ENCODE assay signal across 8 cellular contexts in the genomic region with DNA sequence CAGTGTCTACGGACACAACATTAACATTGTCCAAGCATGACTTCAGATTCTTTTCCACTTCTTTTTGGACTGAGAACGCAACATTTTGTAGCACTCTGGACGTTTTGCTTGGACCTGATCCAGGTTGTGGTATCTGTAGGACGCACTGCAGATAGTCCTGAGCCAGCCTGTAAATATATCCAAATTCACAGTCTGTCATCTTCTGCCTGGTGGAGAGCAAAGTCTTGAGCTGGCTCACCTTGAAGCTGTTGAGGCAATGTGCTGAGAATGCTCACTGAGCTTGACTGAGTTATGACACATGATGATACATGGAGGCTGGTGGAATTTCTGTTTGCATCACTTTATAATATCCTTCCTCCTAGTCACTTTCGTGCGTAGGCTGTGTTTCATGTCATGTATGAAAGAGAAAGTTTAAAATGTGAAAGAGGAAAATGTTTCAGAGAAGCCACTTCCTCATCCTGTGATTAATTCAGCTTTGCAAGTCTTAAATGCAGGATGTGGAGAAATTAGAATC. TPM values are rescaled to one million over a fixed set of nuclear protein-coding genes. Genes with fewer than 3 reads are reported as not detected.
DNase-seq lines count a peak whose midpoint lies in the region; ATAC-seq and TF ChIP-seq lines count a peak whose summit lies in the region.

A gene (minus strand): TSS at position 276 of the 514 bp plus-strand sequence. CDS start 77 bp downstream, at position 199.

- no peak for TF ChIP-seq EP300 in gastroesophageal sphincter (IDR thresholded peaks at IDR 0.05)

- no peak for TF ChIP-seq CTCF in gastroesophageal sphincter (IDR thresholded peaks at IDR 0.05)

- H3K36me3 ChIP-seq in gastroesophageal sphincter: no peaks in the 10 kb centered on the region

- no peaks in the 10 kb centered on the region for H3K9me3 ChIP-seq in gastroesophageal sphincter

- no peak within 1 kb of the TSS for H3K4me3 ChIP-seq in gastroesophageal sphincter

- H3K27ac ChIP-seq in gastroesophageal sphincter: no peak within 1 kb of the TSS

- no peaks in the 10 kb centered on the region for H3K4me1 ChIP-seq in gastroesophageal sphincter

- DNase-seq in GDM1 (lab: John Stamatoyannopoulos, UW) (peak; percentile 55), NAMALWA (ENCODE audit: low spot score) (peak; percentile 70), activated T-cell treated with anti-CD3 and anti-CD28 coated beads for 1 hour (ENCODE audit: low read depth) (peak; percentile 17), cerebellum (ENCODE audit: low spot score) (no peak), DMS 273 (lab: John Stamatoyannopoulos, UW; ENCODE audit: unreplicated experiment) (no peak)
- peak; percentile 51 to 68 (median 52) for DNase-seq in stimulated activated CD4-positive, alpha-beta T cell treated with anti-CD3 and anti-CD28 coated beads, TNF-alpha, amount 100 ng/mL, for 24 hours (ENCODE audit: low read depth in 3 of 3)

- TF ChIP-seq POLR2A in gastroesophageal sphincter (IDR thresholded peaks at IDR 0.05): no peak

- WGBS in gastroesophageal sphincter (ENCODE audit: low coverage in 1 of 2), 2 donors: 10 to 13% methylated on average over 3 to 6 of the region's 6 CpGs

- H3K27me3 ChIP-seq in gastroesophageal sphincter: peaks cover 7% of the 10 kb centered on the region

- ATAC-seq in GM21825 (IDR thresholded peaks at IDR 0.05; ENCODE audit: unreplicated experiment) (peak; percentile 53), gastroesophageal sphincter (peak; percentile 46)

RNA-seq across cellular contexts. Expression of the gene that starts here (rescaled TPM):
- total RNA-seq in gastroesophageal sphincter (10 to 100 TPM in 1 of 4 donors, under 1 TPM in 1, not detected in 2; 0.62 to 13.3 TPM), cerebellum (0.82 TPM)

Comparison
In these comparisons a context has a peak if more than half of its experiments do, and no peak if none do; other contexts are left out.
1. DNase-seq: peak in GDM1 (single experiment), NAMALWA (single experiment), activated T-cell treated with anti-CD3 and anti-CD28 coated beads for 1 hour (single experiment) and stimulated activated CD4-positive, alpha-beta T cell treated with anti-CD3 and anti-CD28 coated beads, TNF-alpha, amount 100 ng/mL, for 24 hours (3 of 3); none in cerebellum (single experiment) and DMS 273 (single experiment).